Comparison of ENCODE assay signal across 23 cellular contexts in genomic region chr7:80334185-80334584, GRCh38.
A peak's percentile ranks its signal among the peaks of the same experiment; 100 is the strongest.
DNase-seq lines count a peak whose midpoint lies in the region; ATAC-seq and TF ChIP-seq lines count a peak whose summit lies in the region.
"Had no signal": no experiment of that assay in that cellular context is flagged by ENCODE, and none has a peak within 500 bp of the region (broad histone marks: within the 10 kb centered on the region; RNA-seq: fewer than 3 reads in every experiment).

No MANE protein-coding gene starts in this region.

- no peak overlapping the region for H2AFZ ChIP-seq in smooth muscle cell (ENCODE audit: low read depth)
- H2AFZ ChIP-seq: GM23338 had no signal

- H3K79me2 ChIP-seq in smooth muscle cell (ENCODE audit: low read depth): no peaks in the 10 kb centered on the region

- peaks cover 5% of the 10 kb centered on the region for H3F3A ChIP-seq in smooth muscle cell (ENCODE audit: low read depth)

- H3K9me3 ChIP-seq in left ventricle myocardium inferior (replicated peaks) (no peaks in the 10 kb centered on the region), smooth muscle cell (replicated peaks; ENCODE audit: low read depth) (no peaks in the 10 kb centered on the region)
- H3K9me3 ChIP-seq: BE2C, MG63, SK-N-SH had no signal

- DNase-seq in left ventricle myocardium inferior (no peak), left ventricle myocardium superior (no peak), NCI-H526 treated with DMSO at 0.1 percent for 48 hours (lab: John Stamatoyannopoulos, UW) (peak; percentile 57), fibroblast of villous mesenchyme (ENCODE audit: low read depth) (peak; percentile 29), smooth muscle cell (lab: John Stamatoyannopoulos, UW; ENCODE audit: unreplicated experiment) (no peak), iPS-NIHi7 (ENCODE audit: extremely low spot score) (no peak)
- DNase-seq: BE2C; CD4-positive, CD25-positive, alpha-beta regulatory T cell; COR-L47; HCEC 1CT; MG63; NCI-H1694 treated with DMSO at 0.1 percent for 48 hours; NCI-H2081 treated with DMSO at 0.1 percent for 48 hours; NCI-H446; NCI-H748 treated with DMSO at 0.1 percent for 48 hours; SHP77 treated with DMSO at 0.1 percent for 48 hours; SK-N-SH had no signal

- H3K27me3 ChIP-seq in left ventricle myocardium inferior (ENCODE audit: low read depth) (no peaks in the 10 kb centered on the region), smooth muscle cell (ENCODE audit: low read depth) (no peaks in the 10 kb centered on the region)
- H3K27me3 ChIP-seq: BE2C, MG63 had no signal

- peak overlapping the region; percentile 73 for H3K27ac ChIP-seq in left ventricle myocardium inferior (replicated peaks)
- H3K27ac ChIP-seq in smooth muscle cell (ENCODE audit: low read depth): peak overlapping the region; percentile 59
- H3K27ac ChIP-seq: HL-60, KMS-11, RWPE1 had no signal

- intact Hi-C loops in left ventricle myocardium inferior (cut with micrococcal nuclease) (no loop called here), left ventricle myocardium superior (cut with micrococcal nuclease) (no loop called here)

- H3K4me1 ChIP-seq in left ventricle myocardium inferior (peaks cover 24% of the 10 kb centered on the region), smooth muscle cell (ENCODE audit: low read depth) (peaks cover 24% of the 10 kb centered on the region)
- H3K4me1 ChIP-seq: BE2C had no signal

- H3K4me2 ChIP-seq in smooth muscle cell: no peak overlapping the region
- H3K4me2 ChIP-seq: GM23338, KMS-11, SK-N-SH had no signal

- ATAC-seq in left ventricle myocardium superior (no peak), GM19463 (IDR thresholded peaks at IDR 0.05; ENCODE audit: unreplicated experiment) (no peak), HG02759 (IDR thresholded peaks at IDR 0.05; ENCODE audit: unreplicated experiment) (no peak)
- ATAC-seq: GM23338 had no signal

- H4K20me1 ChIP-seq in smooth muscle cell (ENCODE audit: low read depth): no peaks in the 10 kb centered on the region

- 94% methylated on average over 1 of the region's 1 CpG for WGBS in smooth muscle cell (ENCODE audit: low lambda C conversion rate)

- H3K9ac ChIP-seq in smooth muscle cell (ENCODE audit: low read depth): no peak overlapping the region
- H3K9ac ChIP-seq: KMS-11, SK-N-SH had no signal

- H3K4me3 ChIP-seq in left ventricle myocardium inferior (no peak overlapping the region), fibroblast of villous mesenchyme (ENCODE audit: low read depth, low read length) (no peak overlapping the region), smooth muscle cell (no peak overlapping the region)
- H3K4me3 ChIP-seq: GM23338, MG63 had no signal

- H3K36me3 ChIP-seq in left ventricle myocardium inferior: no peaks in the 10 kb centered on the region
- no peaks in the 10 kb centered on the region for H3K36me3 ChIP-seq in smooth muscle cell (ENCODE audit: low read depth)
- H3K36me3 ChIP-seq: BE2C, MG63 had no signal

- TF ChIP-seq CTCF in left ventricle myocardium inferior (IDR thresholded peaks at IDR 0.05; ENCODE audit: borderline replicate concordance) (no peak), fibroblast of villous mesenchyme (IDR thresholded peaks at IDR 0.05; ENCODE audit: insufficient read depth, low read depth, low read length) (no peak), smooth muscle cell (IDR thresholded peaks at IDR 0.05; ENCODE audit: borderline replicate concordance, insufficient read depth, poor library complexity, severe bottlenecking) (no peak)

Comparison
In these comparisons a context has a peak if more than half of its experiments do, and no peak if none do; other contexts are left out.
1. DNase-seq: peak in NCI-H526 treated with DMSO at 0.1 percent for 48 hours (single experiment) and fibroblast of villous mesenchyme (single experiment); none in left ventricle myocardium inferior (single experiment), left ventricle myocardium superior (single experiment), smooth muscle cell (single experiment) and iPS-NIHi7 (single experiment).